In genomic region chr15:62547584-62547983, GRCh38 we compare ENCODE assay signal across 19 cellular contexts.
"Had no signal": no experiment of that assay in that cellular context is flagged by ENCODE, and none has a peak within 500 bp of the region (broad histone marks: within the 10 kb centered on the region; RNA-seq: fewer than 3 reads in every experiment).

No MANE protein-coding gene starts in this region.

- H3K36me3 Mint-ChIP-seq: activated naive CD8-positive, alpha-beta T cell had no signal

- H3K9me3 ChIP-seq: body of pancreas, testis, upper lobe of right lung had no signal

- H3K4me3 ChIP-seq: body of pancreas, coronary artery, heart right ventricle, skin epidermis, testis, upper lobe of right lung had no signal

- DNase-seq: amniotic stem cell; body of pancreas; central memory CD4-positive, alpha-beta T cell; heart right ventricle; kidney glomerular epithelial cell; nephron progenitor cell; occipital lobe; posterior cingulate gyrus; retina; stimulated activated CD4-positive, alpha-beta T cell treated with anti-CD3 and anti-CD28 coated beads, Interleukin-4, amount 100 ng/mL, for 1 hour; stimulated activated naive CD8-positive, alpha-beta T cell treated with anti-CD3 and anti-CD28 coated beads, Interleukin-15, amount 100 ng/mL, for 72 hours; testis; upper lobe of right lung had no signal

- H3K27ac ChIP-seq: body of pancreas, upper lobe of right lung had no signal

- H3K4me3 Mint-ChIP-seq: activated naive CD8-positive, alpha-beta T cell; activated T-helper 1 cell treated with anti-CD3 and anti-CD28 coated beads, Interleukin-12 subunit alpha, Interleukin-12 subunit beta, Interleukin-2, Interleukin-4 antibody, amounts not matched to agents 30 ng/mL and 10 ng/mL and 1 ng/mL, durations not matched to agents 14 hours and 24 hours and 36 hours; nephron progenitor cell; stimulated activated naive CD8-positive, alpha-beta T cell treated with anti-CD3 and anti-CD28 coated beads, Interleukin-15, amount 100 ng/mL, for 72 hours; T-helper 1 cell treated with Interleukin-12 subunit alpha and Interleukin-12 subunit beta and Interleukin-4 antibody, amounts not matched to agents 30 μg/mL and 1 μg/mL, for 36 hours had no signal

- H3K36me3 ChIP-seq: heart right ventricle, upper lobe of right lung had no signal

- ATAC-seq: activated CD4-positive, CD25-positive, alpha-beta regulatory T cell treated with anti-CD3 and anti-CD28 coated beads, Interleukin-2, amount 50 U/mL, for 24 hours; body of pancreas; stimulated activated naive CD8-positive, alpha-beta T cell treated with anti-CD3 and anti-CD28 coated beads, Interleukin-15, amount 100 ng/mL, for 72 hours; upper lobe of right lung had no signal

- H3K9me3 Mint-ChIP-seq: activated T-helper 1 cell treated with anti-CD3 and anti-CD28 coated beads, Interleukin-12 subunit alpha, Interleukin-12 subunit beta, Interleukin-2, Interleukin-4 antibody, amounts not matched to agents 30 ng/mL and 10 ng/mL and 1 ng/mL, durations not matched to agents 14 hours and 24 hours and 36 hours; stimulated activated naive CD8-positive, alpha-beta T cell treated with anti-CD3 and anti-CD28 coated beads, Interleukin-15, amount 100 ng/mL, for 72 hours; T-helper 1 cell treated with Interleukin-12 subunit alpha and Interleukin-12 subunit beta and Interleukin-4 antibody, amounts not matched to agents 30 μg/mL and 1 μg/mL, for 36 hours had no signal

- H3K27me3 ChIP-seq: body of pancreas, heart right ventricle, testis, upper lobe of right lung had no signal

- H3K27ac Mint-ChIP-seq: activated naive CD8-positive, alpha-beta T cell; activated T-helper 1 cell treated with anti-CD3 and anti-CD28 coated beads, Interleukin-12 subunit alpha, Interleukin-12 subunit beta, Interleukin-2, Interleukin-4 antibody, amounts not matched to agents 30 ng/mL and 10 ng/mL and 1 ng/mL, durations not matched to agents 14 hours and 24 hours and 36 hours; nephron progenitor cell; stimulated activated naive CD8-positive, alpha-beta T cell treated with anti-CD3 and anti-CD28 coated beads, Interleukin-15, amount 100 ng/mL, for 72 hours; T-helper 1 cell treated with Interleukin-12 subunit alpha and Interleukin-12 subunit beta and Interleukin-4 antibody, amounts not matched to agents 30 μg/mL and 1 μg/mL, for 36 hours had no signal
